ENCODE assay signal across 8 cellular contexts in genomic region chr16:49921791-49922456, GRCh38.
DNase-seq lines count a peak whose midpoint lies in the region; ATAC-seq, FAIRE-seq and TF ChIP-seq lines count a peak whose summit lies in the region.

No MANE protein-coding gene starts in this region.

- CTCF ChIA-PET in Caco-2 (lab: Charles Lee), result interaction anchor here (0.7 to 5.7 kb wide), 13 partner anchors 8 to 390 kb away, joined by 3 to 91 read pairs (median 4); partner anchors contain the start of gene ZNF423
- CTCF ChIA-PET in K562 (lab: Yijun Ruan, JAX; ENCODE audit: low intra/inter-chr PET ratio), result interaction anchor here (0.9 to 1.4 kb wide), 3 partner anchors 365 to 514 kb away, joined by 4 to 6 read pairs (median 5); no protein-coding TSS in a partner anchor

- H3K27me3 ChIP-seq in Caco-2 (replicated peaks; ENCODE audit: control insufficient read depth, insufficient read depth, low read length) (no peaks in the 10 kb centered on the region), K562 (ENCODE audit: control insufficient read depth in 2 of 2, insufficient read depth in 2 of 2, low read length in 2 of 2) (peaks cover 2 to 26% of the 10 kb centered on the region in 2 experiments; a peak in 3 of 5 replicates)

- 7% methylated on average over 6 of the region's 6 CpGs for WGBS in K562 (ENCODE audit: insufficient coverage, low coverage, missing lambda C conversion rate)

- no peaks in the 10 kb centered on the region for H3K79me2 ChIP-seq in K562 (ENCODE audit: control insufficient read depth, insufficient read depth, low read length)

- H3K27me3 Mint-ChIP-seq in Caco-2 (ENCODE audit: insufficient read depth, unreplicated experiment), result peaks cover 8% of the 10 kb centered on the region
- H3K27me3 Mint-ChIP-seq in immature natural killer cell (ENCODE audit: low read depth in 3 of 3), result peaks cover 0 to 3% (median under 1%) of the 10 kb centered on the region in 3 donors

- in situ Hi-C loops in K562 (cut with MboI), result no loop called here

- peak; percentile 57 to 83 for TF ChIP-seq RAD21 in K562 (CRISPR knock-in tag; conservative IDR thresholded peaks at IDR 0.05 in 1 of 2, IDR thresholded peaks at IDR 0.05 in 1 of 2)

- peak; percentile 83 to 88 for DNase-seq in Caco-2
- DNase-seq in HuH-7 (ENCODE audit: low spot score), result peak; percentile 71
- peak; percentile 12 for DNase-seq in SHP77 treated with DMSO at 0.1 percent for 48 hours (lab: John Stamatoyannopoulos, UW)
- peak; percentile 57 to 69 (median 63) for DNase-seq in K562 (ENCODE audit: extremely low read depth in 1 of 4, low spot score in 3 of 4)
- DNase-seq in immature natural killer cell, result peak in 2 of 3 donors; percentile 6 to 7
- DNase-seq in stimulated activated CD4-positive, alpha-beta T cell treated with anti-CD3 and anti-CD28 coated beads, Interleukin-12 subunit alpha, Interleukin-12 subunit beta, amount 100 ng/mL, for 48 hours (ENCODE audit: low read depth in 2 of 3, low spot score in 1 of 3), result peak; percentile 6 to 38 (median 23)
- no peak for DNase-seq in DMS79 (lab: John Stamatoyannopoulos, UW)

- 0 out of 4 replicates have a peak overlapping the region, but pooled peaks of 1 of the 2 experiments have one; percentile 35 for H3K9ac ChIP-seq in K562 (ENCODE audit: insufficient read depth in 1 of 2, low read depth in 2 of 2, low read length in 2 of 2)

- H4K20me1 ChIP-seq in K562 (replicated peaks; ENCODE audit: control insufficient read depth, insufficient read depth, low read length), result 0 out of 2 replicates have a peak, but pooled peaks cover 4% of the 10 kb centered on the region

- H3K9me3 ChIP-seq in Caco-2 (no peaks in the 10 kb centered on the region), K562 (replicated peaks; ENCODE audit: control insufficient read depth, insufficient read depth, low read depth, low read length) (no peaks in the 10 kb centered on the region)

- POLR2A ChIA-PET in Caco-2 (lab: Charles Lee) (no interaction called here), K562 (lab: Yijun Ruan, JAX) (interaction anchor here (0.6 kb wide), 1 partner anchor 64 kb away, joined by 4 read pairs; no protein-coding TSS in a partner anchor)

- H3K4me1 Mint-ChIP-seq in Caco-2 (ENCODE audit: low read depth, unreplicated experiment) (no peaks in the 10 kb centered on the region), immature natural killer cell (no peaks in the 10 kb centered on the region)

- BruUV-seq in Caco-2 (replicated peaks; lab: Mats Ljungman, UMichigan) (no TSS peak), K562 (replicated peaks; lab: Mats Ljungman, UMichigan) (no TSS peak)

- H2AFZ ChIP-seq in K562 (ENCODE audit: low read depth, low read length), result no peak overlapping the region

- H3K27ac ChIP-seq in K562 (ENCODE audit: extremely low read depth, low read depth, low read length), result no peak overlapping the region

- peak; percentile 69 for FAIRE-seq in K562 (lab: Jason Lieb, UNC)

- no peak overlapping the region for H3K4me2 ChIP-seq in K562 (ENCODE audit: insufficient read depth, low read length)

- H3K4me1 ChIP-seq in Caco-2, result 0 out of 2 replicates have a peak, but pooled peaks cover 3% of the 10 kb centered on the region
- H3K4me1 ChIP-seq in K562 (replicated peaks in 1 of 2; ENCODE audit: control insufficient read depth in 2 of 2, insufficient read depth in 2 of 2, low read length in 2 of 2), result no peaks in the 10 kb centered on the region; a peak in 1 of 5 replicates

- no peak for TF ChIP-seq POLR2A in K562 (conservative IDR thresholded peaks at IDR 0.05)

- H3K27ac Mint-ChIP-seq in Caco-2 (ENCODE audit: unreplicated experiment) (no peak overlapping the region), immature natural killer cell (no peak overlapping the region)

- no peak overlapping the region for H3K4me3 Mint-ChIP-seq in Caco-2 (ENCODE audit: unreplicated experiment)
- no peak overlapping the region for H3K4me3 Mint-ChIP-seq in immature natural killer cell

- no peaks in the 10 kb centered on the region for H3K9me1 ChIP-seq in K562 (ENCODE audit: control insufficient read depth, insufficient read depth, low read length)

- H3K36me3 Mint-ChIP-seq in Caco-2 (ENCODE audit: insufficient read depth, unreplicated experiment) (no peaks in the 10 kb centered on the region), immature natural killer cell (no peaks in the 10 kb centered on the region)

- H3K36me3 ChIP-seq in Caco-2 (ENCODE audit: control insufficient read depth, insufficient read depth, low read length) (no peaks in the 10 kb centered on the region), K562 (ENCODE audit: control insufficient read depth, insufficient read depth, low read length) (no peaks in the 10 kb centered on the region)

- H3K9me3 Mint-ChIP-seq in Caco-2 (ENCODE audit: unreplicated experiment) (no peaks in the 10 kb centered on the region), immature natural killer cell (no peaks in the 10 kb centered on the region)

- TF ChIP-seq CTCF in Caco-2 (IDR thresholded peaks at IDR 0.05; ENCODE audit: insufficient read depth in 1 of 2, low read depth in 1 of 2, low read length in 1 of 2, severe bottlenecking in 1 of 2, unreplicated experiment in 1 of 2) (peak; percentile 90 to 93), K562 (IDR thresholded peaks at IDR 0.05 in 2 of 3, conservative IDR thresholded peaks at IDR 0.05 in 1 of 3; ENCODE audit: insufficient read depth in 2 of 3, low read depth in 1 of 3, low read length in 3 of 3) (peak; percentile 71 to 77 (median 77))

- no peak overlapping the region for H3K4me3 ChIP-seq in Caco-2 (ENCODE audit: low read depth, low read length)
- H3K4me3 ChIP-seq in K562, result no peak overlapping the region

- intact Hi-C loops in Caco-2 (cut with micrococcal nuclease; ENCODE audit: unreplicated experiment), result loop anchor here (1.0 to 5.0 kb wide), 6 partner anchors 22 to 515 kb away; no protein-coding TSS in a partner anchor
- intact Hi-C loops in K562 (cut with micrococcal nuclease), result loop anchor here (2.0 to 5.0 kb wide), 2 partner anchors 65 to 515 kb away; partner anchors contain the start of gene ZNF423

- peak; percentile 87 for ATAC-seq in K562
- ATAC-seq in HG03378 (IDR thresholded peaks at IDR 0.05; ENCODE audit: unreplicated experiment), result no peak

- no peak for TF ChIP-seq EP300 in K562 (IDR thresholded peaks at IDR 0.05; ENCODE audit: low read length)

TF ChIP-seq in K562, 482 proteins besides CTCF, POLR2A, EP300 and RAD21:
- no peak for TF ChIP-seq ESRRA (IDR thresholded peaks at IDR 0.05; ENCODE audit: borderline replicate concordance, low read depth)
- TF ChIP-seq MNT (conservative IDR thresholded peaks at IDR 0.05), result no peak
- TF ChIP-seq ZFP91 (CRISPR knock-in tag; IDR thresholded peaks at IDR 0.05), result no peak
- peak; percentile 14 for TF ChIP-seq CTCFL (IDR thresholded peaks at IDR 0.05; ENCODE audit: borderline replicate concordance, insufficient read depth, low read depth, low read length, poor library complexity, severe bottlenecking)
- TF ChIP-seq SMC3 (conservative IDR thresholded peaks at IDR 0.05; ENCODE audit: insufficient read depth, low read depth, low read length), result peak; percentile 81
- TF ChIP-seq JUND (IDR thresholded peaks at IDR 0.05; ENCODE audit: borderline replicate concordance, low read depth, low read length), result 0 out of 2 replicates have a peak, but pooled peaks have one; percentile 15
- TF ChIP-seq JUND (tag; IDR thresholded peaks at IDR 0.05; ENCODE audit: borderline replicate concordance, low read depth, low read length), result no peak
